ENCODE assay signal across 30 cellular contexts in the genomic region with DNA sequence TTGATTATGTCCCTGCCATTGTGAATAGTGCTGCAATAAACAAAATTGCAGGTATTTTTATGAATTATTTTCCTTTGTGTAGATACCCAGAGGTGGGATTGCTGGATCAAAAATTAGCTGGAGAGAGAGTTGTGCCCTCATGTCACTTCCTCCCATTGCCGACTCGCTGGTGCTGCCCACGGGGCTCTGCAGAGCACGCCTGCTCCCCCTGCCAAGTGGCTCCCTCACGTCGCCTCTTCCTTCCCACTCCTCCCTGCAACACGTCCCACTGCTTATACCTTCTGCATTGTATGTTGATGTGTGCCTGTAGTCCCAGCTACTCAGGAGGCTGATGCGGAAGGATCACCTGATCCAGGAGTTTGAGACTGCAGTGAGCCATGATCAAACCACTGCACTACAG. TPM values are rescaled to one million over a fixed set of nuclear protein-coding genes. Genes with fewer than 3 reads are reported as not detected.
"Had no signal": no experiment of that assay in that cellular context is flagged by ENCODE, and none has a peak within 500 bp of the region (broad histone marks: within the 10 kb centered on the region; RNA-seq: fewer than 3 reads in every experiment).

No MANE protein-coding gene starts in this region.

- H3K9me3 ChIP-seq: neutrophil, pancreas, psoas muscle, right lobe of liver, spleen, suprapubic skin, testis, tibial artery, transverse colon, upper lobe of right lung, vagina had no signal

- H3K4me3 ChIP-seq: neural progenitor cell, pancreas, psoas muscle, right lobe of liver, skin epidermis, smooth muscle cell, spleen, suprapubic skin, testis, tibial artery, transverse colon, upper lobe of right lung, vagina had no signal

- H3K27me3 ChIP-seq: neural progenitor cell, neutrophil, pancreas, right lobe of liver, spleen, suprapubic skin, testis, tibial artery, transverse colon, upper lobe of right lung, vagina had no signal

- H3K4me1 ChIP-seq: neural progenitor cell, pancreas, psoas muscle, right lobe of liver, spleen, suprapubic skin, testis, tibial artery, transverse colon, upper lobe of right lung, vagina had no signal

- H3K27ac Mint-ChIP-seq: naive thymus-derived CD4-positive, alpha-beta T cell; nephron; neural progenitor cell; progenitor cell of endocrine pancreas; stimulated activated memory B cell treated with anti-CD40 and anti-IgM and Interleukin-4, amounts not matched to agents 10 μg/mL and 1 μg/mL and 100 μg/mL, for 72 hours; type B pancreatic cell had no signal

- H3K27me3 Mint-ChIP-seq: naive thymus-derived CD4-positive, alpha-beta T cell; progenitor cell of endocrine pancreas; stimulated activated memory B cell treated with anti-CD40 and anti-IgM and Interleukin-4, amounts not matched to agents 10 μg/mL and 1 μg/mL and 100 μg/mL, for 72 hours; stimulated activated naive CD8-positive, alpha-beta T cell treated with anti-CD3 and anti-CD28 coated beads, Interleukin-15, amount 100 ng/mL, for 72 hours; type B pancreatic cell had no signal

- H2AFZ ChIP-seq: neural progenitor cell had no signal

- DNase-seq: naive thymus-derived CD4-positive, alpha-beta T cell; nucleus accumbens; pancreas; psoas muscle; right cardiac atrium; right lobe of liver; spleen; stimulated activated CD4-positive, alpha-beta T cell treated with anti-CD3 and anti-CD28 coated beads, Interleukin-12 subunit alpha, Interleukin-12 subunit beta, amount 100 ng/mL, for 4 hours; stimulated activated CD4-positive, alpha-beta T cell treated with anti-CD3 and anti-CD28 coated beads, Interleukin-1b, Interleukin-23, amount 100 ng/mL, for 48 hours; stimulated activated CD4-positive, alpha-beta T cell treated with anti-CD3 and anti-CD28 coated beads, Interleukin-4, amount 100 ng/mL, for 1 hour; stimulated activated CD4-positive, alpha-beta T cell treated with anti-CD3 and anti-CD28 coated beads, Interleukin-4, amount 100 ng/mL, for 4 hours; stimulated activated CD8-positive, alpha-beta memory T cell treated with anti-CD3 and anti-CD28 coated beads, Interleukin-4, amount 100 ng/mL, for 48 hours; stimulated activated naive CD4-positive, alpha-beta T cell; stimulated activated naive CD8-positive, alpha-beta T cell treated with anti-CD3 and anti-CD28 coated beads, Interleukin-15, amount 100 ng/mL, for 72 hours; stimulated activated naive CD8-positive, alpha-beta T cell treated with anti-CD3 and anti-CD28 coated beads, Interleukin-15, Interleukin-2, amounts not matched to agents 100 U/mL and 50 U/mL, for 24 hours; substantia nigra; testis; tibial artery; transverse colon; upper lobe of right lung had no signal

- H3K4me1 Mint-ChIP-seq: naive thymus-derived CD4-positive, alpha-beta T cell; nephron; neural progenitor cell; stimulated activated memory B cell treated with anti-CD40 and anti-IgM and Interleukin-4, amounts not matched to agents 10 μg/mL and 1 μg/mL and 100 μg/mL, for 72 hours; stimulated activated naive CD8-positive, alpha-beta T cell treated with anti-CD3 and anti-CD28 coated beads, Interleukin-15, amount 100 ng/mL, for 72 hours had no signal

- H3K4me2 ChIP-seq: neural progenitor cell, smooth muscle cell had no signal

- ATAC-seq: naive thymus-derived CD4-positive, alpha-beta T cell; pancreas; psoas muscle; right cardiac atrium; right lobe of liver; stimulated activated memory B cell treated with anti-CD40 and anti-IgM and Interleukin-4, amounts not matched to agents 10 μg/mL and 1 μg/mL and 100 μg/mL, for 72 hours; stimulated activated naive CD8-positive, alpha-beta T cell treated with anti-CD3 and anti-CD28 coated beads, Interleukin-15, amount 100 ng/mL, for 72 hours; stimulated activated naive CD8-positive, alpha-beta T cell treated with anti-CD3 and anti-CD28 coated beads, Interleukin-15, Interleukin-2, amounts not matched to agents 100 U/mL and 50 U/mL, for 24 hours; upper lobe of right lung had no signal

- H3K9ac ChIP-seq: neural progenitor cell had no signal

- H3K27ac ChIP-seq: neural progenitor cell, neutrophil, pancreas, psoas muscle, right lobe of liver, skin epidermis, spleen, suprapubic skin, testis, tibial artery, transverse colon, upper lobe of right lung, vagina had no signal

- H3K4me3 Mint-ChIP-seq: naive thymus-derived CD4-positive, alpha-beta T cell; nephron; neural progenitor cell; stimulated activated memory B cell treated with anti-CD40 and anti-IgM and Interleukin-4, amounts not matched to agents 10 μg/mL and 1 μg/mL and 100 μg/mL, for 72 hours; stimulated activated naive CD8-positive, alpha-beta T cell treated with anti-CD3 and anti-CD28 coated beads, Interleukin-15, amount 100 ng/mL, for 72 hours; type B pancreatic cell had no signal

- H3K36me3 ChIP-seq: neural progenitor cell, neutrophil, pancreas, right lobe of liver, transverse colon, upper lobe of right lung had no signal

- H3K9me3 Mint-ChIP-seq: nephron; neural progenitor cell; stimulated activated memory B cell treated with anti-CD40 and anti-IgM and Interleukin-4, amounts not matched to agents 10 μg/mL and 1 μg/mL and 100 μg/mL, for 72 hours; stimulated activated naive CD8-positive, alpha-beta T cell treated with anti-CD3 and anti-CD28 coated beads, Interleukin-15, amount 100 ng/mL, for 72 hours; type B pancreatic cell had no signal

RNA-seq across cellular contexts. Expression of gene PRELID3A, which starts 28.1 kb away (rescaled TPM):
- polyA plus RNA-seq: naive thymus-derived CD4-positive, alpha-beta T cell had no signal
